Comparison of ENCODE assay signal across 16 cellular contexts in genomic region chr14:51564460-51564859, GRCh38.
DNase-seq lines count a peak whose midpoint lies in the region; ATAC-seq and TF ChIP-seq lines count a peak whose summit lies in the region.
"Had no signal": no experiment of that assay in that cellular context is flagged by ENCODE, and none has a peak within 500 bp of the region (broad histone marks: within the 10 kb centered on the region; RNA-seq: fewer than 3 reads in every experiment).

No MANE protein-coding gene starts in this region.

- H3K27ac ChIP-seq in PC-9 = peak overlapping the region; percentile 74
- H3K27ac ChIP-seq: body of pancreas had no signal

- H3K79me2 ChIP-seq in PC-9 (ENCODE audit: low read depth) = no peaks in the 10 kb centered on the region

- peak; percentile 1 for DNase-seq in NCI-H82 (lab: John Stamatoyannopoulos, UW)
- DNase-seq in NCI-H82 treated with DMSO at 0.1 percent for 48 hours (lab: John Stamatoyannopoulos, UW; ENCODE audit: unreplicated experiment) = no peak
- no peak for DNase-seq in PC-9
- peak; percentile 7 for DNase-seq in left kidney (ENCODE audit: low read depth, low spot score)
- no peak for DNase-seq in type B pancreatic cell (ENCODE audit: extremely low spot score, unreplicated experiment)
- no peak for DNase-seq in mucosa of descending colon
- DNase-seq in GM03348 (ENCODE audit: low spot score) = no peak
- no peak for DNase-seq in activated T-helper 1 cell treated with anti-CD3 and anti-CD28 coated beads, Interleukin-12 subunit alpha, Interleukin-12 subunit beta, Interleukin-2, Interleukin-4 antibody, amounts not matched to agents 30 ng/mL and 10 ng/mL and 1 ng/mL, durations not matched to agents 14 hours and 24 hours and 36 hours (ENCODE audit: low spot score)
- DNase-seq: activated CD8-positive, alpha-beta T cell treated with anti-CD3 and anti-CD28 coated beads for 36 hours; activated effector memory CD4-positive, alpha-beta T cell treated with anti-CD3 and anti-CD28 coated beads, Interleukin-2, amount 50 U/mL, for 16 hours; body of pancreas; dermis blood vessel endothelial cell; left colon; naive thymus-derived CD8-positive, alpha-beta T cell; stimulated activated CD4-positive, alpha-beta T cell treated with anti-CD3 and anti-CD28 coated beads, Interleukin-1b, Interleukin-23, amount 100 ng/mL, for 48 hours had no signal

- H3K9me3 ChIP-seq in PC-9 (ENCODE audit: insufficient read depth, low read depth) = no peaks in the 10 kb centered on the region
- no peaks in the 10 kb centered on the region for H3K9me3 ChIP-seq in mucosa of descending colon
- H3K9me3 ChIP-seq: body of pancreas had no signal

- no peaks in the 10 kb centered on the region for H4K20me1 ChIP-seq in PC-9 (ENCODE audit: insufficient read depth)

- CTCF ChIA-PET in PC-9 (lab: Charles Lee) = interaction anchor here (0.6 kb wide), 2 partner anchors 88 to 122 kb away, joined by 3 read pairs; no protein-coding TSS in a partner anchor

- H3K4me2 ChIP-seq in PC-9 = peak overlapping the region; percentile 79

- POLR2A ChIA-PET in PC-9 (lab: Charles Lee; ENCODE audit: unreplicated experiment) = interaction anchor here (0.7 to 1.1 kb wide), 2 partner anchors 13 to 87 kb away, joined by 3 to 6 read pairs; partner anchors contain the start of gene FRMD6

- peak overlapping the region; percentile 66; the same call in 1 of the 2 replicates for H2AFZ ChIP-seq in PC-9

- H3K4me3 ChIP-seq in PC-9 (peak overlapping the region; percentile 34; the same call in 1 of the 2 replicates), mucosa of descending colon (no peak overlapping the region)
- H3K4me3 ChIP-seq: body of pancreas had no signal

- peaks cover 14% of the 10 kb centered on the region for H3K9me3 Mint-ChIP-seq in type B pancreatic cell
- H3K9me3 Mint-ChIP-seq in activated T-helper 1 cell treated with anti-CD3 and anti-CD28 coated beads, Interleukin-12 subunit alpha, Interleukin-12 subunit beta, Interleukin-2, Interleukin-4 antibody, amounts not matched to agents 30 ng/mL and 10 ng/mL and 1 ng/mL, durations not matched to agents 14 hours and 24 hours and 36 hours = no peaks in the 10 kb centered on the region
- H3K9me3 Mint-ChIP-seq: activated CD8-positive, alpha-beta T cell treated with anti-CD3 and anti-CD28 coated beads for 36 hours; naive thymus-derived CD8-positive, alpha-beta T cell had no signal

- H3K4me1 Mint-ChIP-seq in type B pancreatic cell (ENCODE audit: unreplicated experiment) = peaks cover 19% of the 10 kb centered on the region
- H3K4me1 Mint-ChIP-seq in activated T-helper 1 cell treated with anti-CD3 and anti-CD28 coated beads, Interleukin-12 subunit alpha, Interleukin-12 subunit beta, Interleukin-2, Interleukin-4 antibody, amounts not matched to agents 30 ng/mL and 10 ng/mL and 1 ng/mL, durations not matched to agents 14 hours and 24 hours and 36 hours (ENCODE audit: low read depth) = peaks cover 11% of the 10 kb centered on the region

- H3K4me3 Mint-ChIP-seq in type B pancreatic cell = peak overlapping the region; percentile 52
- H3K4me3 Mint-ChIP-seq in activated T-helper 1 cell treated with anti-CD3 and anti-CD28 coated beads, Interleukin-12 subunit alpha, Interleukin-12 subunit beta, Interleukin-2, Interleukin-4 antibody, amounts not matched to agents 30 ng/mL and 10 ng/mL and 1 ng/mL, durations not matched to agents 14 hours and 24 hours and 36 hours = no peak overlapping the region
- H3K4me3 Mint-ChIP-seq: activated CD8-positive, alpha-beta T cell treated with anti-CD3 and anti-CD28 coated beads for 36 hours had no signal

- intact Hi-C loops in PC-9 (cut with micrococcal nuclease; ENCODE audit: unreplicated experiment) = no loop called here
- intact Hi-C loops in mucosa of descending colon (cut with DNase I, micrococcal nuclease) = no loop called here
- intact Hi-C loops in activated T-helper 1 cell treated with anti-CD3 and anti-CD28 coated beads, Interleukin-12 subunit alpha, Interleukin-12 subunit beta, Interleukin-2, Interleukin-4 antibody, amounts not matched to agents 30 ng/mL and 10 ng/mL and 1 ng/mL, durations not matched to agents 14 hours and 24 hours and 36 hours (cut with micrococcal nuclease) = no loop called here

- no peaks in the 10 kb centered on the region for H3K9me2 ChIP-seq in PC-9 (ENCODE audit: insufficient read depth)

- peaks cover 5% of the 10 kb centered on the region for H3K36me3 Mint-ChIP-seq in type B pancreatic cell
- H3K36me3 Mint-ChIP-seq in activated T-helper 1 cell treated with anti-CD3 and anti-CD28 coated beads, Interleukin-12 subunit alpha, Interleukin-12 subunit beta, Interleukin-2, Interleukin-4 antibody, amounts not matched to agents 30 ng/mL and 10 ng/mL and 1 ng/mL, durations not matched to agents 14 hours and 24 hours and 36 hours (ENCODE audit: low read depth) = no peaks in the 10 kb centered on the region
- H3K36me3 Mint-ChIP-seq: naive thymus-derived CD8-positive, alpha-beta T cell had no signal

- peaks cover 20% of the 10 kb centered on the region; the same call in 1 of the 2 replicates for H3F3A ChIP-seq in PC-9 (ENCODE audit: insufficient read depth, low read depth)

- H3K36me3 ChIP-seq in PC-9 (ENCODE audit: low read depth) (no peaks in the 10 kb centered on the region), mucosa of descending colon (ENCODE audit: low read depth) (no peaks in the 10 kb centered on the region)

- H3K27me3 ChIP-seq in PC-9 (ENCODE audit: insufficient read depth, low read depth) = no peaks in the 10 kb centered on the region
- H3K27me3 ChIP-seq: body of pancreas had no signal

- no peak for ATAC-seq in mucosa of descending colon
- ATAC-seq: activated CD8-positive, alpha-beta T cell treated with anti-CD3 and anti-CD28 coated beads for 36 hours; body of pancreas; SK-N-SH treated with all-trans-retinoic acid at 6 μM for 48 hours had no signal

- H3K27me3 Mint-ChIP-seq in type B pancreatic cell = no peaks in the 10 kb centered on the region
- peaks cover 4% of the 10 kb centered on the region for H3K27me3 Mint-ChIP-seq in activated T-helper 1 cell treated with anti-CD3 and anti-CD28 coated beads, Interleukin-12 subunit alpha, Interleukin-12 subunit beta, Interleukin-2, Interleukin-4 antibody, amounts not matched to agents 30 ng/mL and 10 ng/mL and 1 ng/mL, durations not matched to agents 14 hours and 24 hours and 36 hours (ENCODE audit: insufficient read depth)
- H3K27me3 Mint-ChIP-seq: activated CD8-positive, alpha-beta T cell treated with anti-CD3 and anti-CD28 coated beads for 36 hours had no signal

- BruUV-seq in PC-9 (replicated peaks; lab: Mats Ljungman, UMichigan) = no TSS peak

- H3K4me1 ChIP-seq in PC-9 (replicated peaks; ENCODE audit: insufficient read depth) (peaks cover 29% of the 10 kb centered on the region), mucosa of descending colon (ENCODE audit: low read depth) (no peaks in the 10 kb centered on the region)
- H3K4me1 ChIP-seq: body of pancreas had no signal

- H3K27ac Mint-ChIP-seq in type B pancreatic cell = peak overlapping the region; percentile 70
- H3K27ac Mint-ChIP-seq in activated T-helper 1 cell treated with anti-CD3 and anti-CD28 coated beads, Interleukin-12 subunit alpha, Interleukin-12 subunit beta, Interleukin-2, Interleukin-4 antibody, amounts not matched to agents 30 ng/mL and 10 ng/mL and 1 ng/mL, durations not matched to agents 14 hours and 24 hours and 36 hours = no peak overlapping the region
- H3K27ac Mint-ChIP-seq: activated CD8-positive, alpha-beta T cell treated with anti-CD3 and anti-CD28 coated beads for 36 hours had no signal

- TF ChIP-seq CTCF in PC-9 (conservative IDR thresholded peaks at IDR 0.05) = no peak
- no peak for TF ChIP-seq CTCF in type B pancreatic cell (conservative IDR thresholded peaks at IDR 0.05)
- TF ChIP-seq CTCF in mucosa of descending colon (IDR thresholded peaks at IDR 0.05) = no peak

Comparison
In these comparisons a context has a peak if more than half of its experiments do, and no peak if none do; other contexts are left out.
1. DNase-seq: peak in NCI-H82 (single experiment) and left kidney (single experiment); none in NCI-H82 treated with DMSO at 0.1 percent for 48 hours (single experiment), PC-9 (0 of 2), type B pancreatic cell (single experiment), mucosa of descending colon (0 of 3), GM03348 (single experiment) and activated T-helper 1 cell treated with anti-CD3 and anti-CD28 coated beads, Interleukin-12 subunit alpha, Interleukin-12 subunit beta, Interleukin-2, Interleukin-4 antibody, amounts not matched to agents 30 ng/mL and 10 ng/mL and 1 ng/mL, durations not matched to agents 14 hours and 24 hours and 36 hours (single experiment).